Comparison of ENCODE assay signal across 17 cellular contexts in genomic region chr22:20922141-20922751, GRCh38. TPM values are rescaled to one million over a fixed set of nuclear protein-coding genes. Genes with fewer than 3 reads are reported as not detected.
DNase-seq lines count a peak whose midpoint lies in the region; ATAC-seq, FAIRE-seq and TF ChIP-seq lines count a peak whose summit lies in the region.
"Had no signal": no experiment of that assay in that cellular context is flagged by ENCODE, and none has a peak within 500 bp of the region (broad histone marks: within the 10 kb centered on the region; RNA-seq: fewer than 3 reads in every experiment).

No MANE protein-coding gene starts in this region.

- H3K27me3 Mint-ChIP-seq in T-helper 2 cell treated with Interferon-gamma antibody and Interleukin-4, amounts not matched to agents 5 μg/mL and 100 μg/mL, for 36 hours (ENCODE audit: low read depth): no peaks in the 10 kb centered on the region
- H3K27me3 Mint-ChIP-seq in neural progenitor cell (ENCODE audit: insufficient read depth, low read depth): peaks cover 7% of the 10 kb centered on the region

- H3K36me3 Mint-ChIP-seq in T-helper 2 cell treated with Interferon-gamma antibody and Interleukin-4, amounts not matched to agents 5 μg/mL and 100 μg/mL, for 36 hours (ENCODE audit: low read depth): peaks cover 41% of the 10 kb centered on the region
- peaks cover 30% of the 10 kb centered on the region for H3K36me3 Mint-ChIP-seq in neural progenitor cell

- peak overlapping the region; percentile 4 for H3K27ac Mint-ChIP-seq in T-helper 2 cell treated with Interferon-gamma antibody and Interleukin-4, amounts not matched to agents 5 μg/mL and 100 μg/mL, for 36 hours
- H3K27ac Mint-ChIP-seq in neural progenitor cell: no peak overlapping the region

- H3K27me3 ChIP-seq in K562 (ENCODE audit: control insufficient read depth in 2 of 2, insufficient read depth in 2 of 2, low read length in 2 of 2) (no peaks in the 10 kb centered on the region), neural progenitor cell (no peaks in the 10 kb centered on the region)
- H3K27me3 ChIP-seq: pancreas, transverse colon had no signal

- peaks cover 32% of the 10 kb centered on the region for H3K4me1 Mint-ChIP-seq in T-helper 2 cell treated with Interferon-gamma antibody and Interleukin-4, amounts not matched to agents 5 μg/mL and 100 μg/mL, for 36 hours (ENCODE audit: low read depth)
- H3K4me1 Mint-ChIP-seq in neural progenitor cell: peaks cover 35% of the 10 kb centered on the region

- peaks cover 42% of the 10 kb centered on the region for H3F3A ChIP-seq in neural progenitor cell (ENCODE audit: low read depth)

- POLR2A ChIA-PET in K562 (lab: Yijun Ruan, JAX): interaction anchor here (1.2 to 64.4 kb wide), 6 partner anchors 4 to 70 kb away, joined by 3 to 1556 read pairs (median 13); partner anchors contain the start of genes AIFM3, CRKL and LZTR1

- no peaks in the 10 kb centered on the region for H3K9me3 ChIP-seq in K562 (replicated peaks; ENCODE audit: control insufficient read depth, insufficient read depth, low read depth, low read length)
- H3K9me3 ChIP-seq in neural progenitor cell (ENCODE audit: low read depth): no peaks in the 10 kb centered on the region
- H3K9me3 ChIP-seq: pancreas, transverse colon had no signal

- TF ChIP-seq CTCF in K562 (IDR thresholded peaks at IDR 0.05 in 2 of 3, conservative IDR thresholded peaks at IDR 0.05 in 1 of 3; ENCODE audit: insufficient read depth in 2 of 3, low read depth in 1 of 3, low read length in 3 of 3) (no peak), neural progenitor cell (IDR thresholded peaks at IDR 0.05) (no peak)

- no peak for FAIRE-seq in K562 (lab: Jason Lieb, UNC)
- no peak for FAIRE-seq in urothelium cell line (lab: Jason Lieb, UNC)
- FAIRE-seq: colon, GM19239, pancreas had no signal

- H4K20me1 ChIP-seq in K562 (replicated peaks; ENCODE audit: control insufficient read depth, insufficient read depth, low read length) (peaks cover 86% of the 10 kb centered on the region), neural progenitor cell (ENCODE audit: low read depth) (peaks cover 95% of the 10 kb centered on the region)

- peak overlapping the region; percentile 3 to 15; a peak in 3 of 4 replicates for H3K9ac ChIP-seq in K562 (ENCODE audit: insufficient read depth in 1 of 2, low read depth in 2 of 2, low read length in 2 of 2)
- H3K9ac ChIP-seq in neural progenitor cell: no peak overlapping the region

- H3K79me2 ChIP-seq in K562 (ENCODE audit: control insufficient read depth, insufficient read depth, low read length) (peaks cover 100% of the 10 kb centered on the region), neural progenitor cell (ENCODE audit: low read depth) (peaks cover 100% of the 10 kb centered on the region)

- H3K4me3 Mint-ChIP-seq in T-helper 2 cell treated with Interferon-gamma antibody and Interleukin-4, amounts not matched to agents 5 μg/mL and 100 μg/mL, for 36 hours: peak overlapping the region; percentile 42
- peak overlapping the region; percentile 10 for H3K4me3 Mint-ChIP-seq in neural progenitor cell

- H3K4me3 ChIP-seq in K562 (peak overlapping the region; percentile 1; the same call in 1 of the 2 replicates), neural progenitor cell (no peak overlapping the region)
- H3K4me3 ChIP-seq: pancreas, transverse colon had no signal

- no peak for ATAC-seq in K562
- ATAC-seq: pancreas had no signal

- no peak for TF ChIP-seq POLR2A in K562 (conservative IDR thresholded peaks at IDR 0.05)

- intact Hi-C loops in K562 (cut with micrococcal nuclease): no loop called here

- no peak overlapping the region for H2AFZ ChIP-seq in K562 (ENCODE audit: low read depth, low read length)
- no peak overlapping the region for H2AFZ ChIP-seq in neural progenitor cell (replicated peaks)

- no peak for TF ChIP-seq RAD21 in K562 (CRISPR knock-in tag; conservative IDR thresholded peaks at IDR 0.05 in 1 of 2, IDR thresholded peaks at IDR 0.05 in 1 of 2)

- H3K27ac ChIP-seq in K562 (ENCODE audit: extremely low read depth, low read depth, low read length): no peak overlapping the region
- no peak overlapping the region for H3K27ac ChIP-seq in neural progenitor cell
- no peak overlapping the region for H3K27ac ChIP-seq in substantia nigra (ENCODE audit: low read depth, low read length, poor library complexity, severe bottlenecking)
- H3K27ac ChIP-seq: pancreas had no signal

- BruUV-seq in K562 (replicated peaks; lab: Mats Ljungman, UMichigan): no TSS peak

- H3K9me1 ChIP-seq in K562 (ENCODE audit: control insufficient read depth, insufficient read depth, low read length): peaks cover 8% of the 10 kb centered on the region

- DNase-seq in T-helper 2 cell treated with Interferon-gamma antibody and Interleukin-4, amounts not matched to agents 5 μg/mL and 100 μg/mL, for 36 hours (ENCODE audit: low spot score): no peak
- no peak for DNase-seq in T-helper 2 cell
- peak; percentile 55 for DNase-seq in M059J (ENCODE audit: low read depth)
- peak in 2 of 4 experiments; percentile 36 to 49 for DNase-seq in K562 (ENCODE audit: extremely low read depth in 1 of 4, low spot score in 3 of 4)
- DNase-seq in neural progenitor cell (ENCODE audit: low spot score): no peak
- DNase-seq in GM19238 (ENCODE audit: insufficient read length, low spot score): no peak
- DNase-seq in urothelium cell line (ENCODE audit: low spot score): no peak
- DNase-seq in substantia nigra (lab: John Stamatoyannopoulos, UW): no peak
- DNase-seq: activated CD4-positive, alpha-beta T cell treated with anti-CD3 and anti-CD28 coated beads, Interleukin-2, amount 50 U/mL, for 48 hours; activated naive CD4-positive, alpha-beta T cell treated with anti-CD3 and anti-CD28 coated beads, Interleukin-2, amount 50 U/mL, for 16 hours; DMS 273 treated with DMSO at 0.1 percent for 48 hours; H7; NCI-H1092; transverse colon had no signal

- H3K4me2 ChIP-seq in K562 (ENCODE audit: insufficient read depth, low read length): peak overlapping the region; percentile 91
- no peak overlapping the region for H3K4me2 ChIP-seq in neural progenitor cell

- in situ Hi-C loops in K562 (cut with MboI): no loop called here

- no peak for TF ChIP-seq EP300 in K562 (IDR thresholded peaks at IDR 0.05; ENCODE audit: low read length)

- H3K36me3 ChIP-seq in K562 (ENCODE audit: control insufficient read depth, insufficient read depth, low read length): peaks cover 72% of the 10 kb centered on the region
- no peaks in the 10 kb centered on the region for H3K36me3 ChIP-seq in neural progenitor cell
- H3K36me3 ChIP-seq: pancreas, transverse colon had no signal

- CTCF ChIA-PET in K562 (lab: Yijun Ruan, JAX; ENCODE audit: low intra/inter-chr PET ratio): no interaction called here

- no peaks in the 10 kb centered on the region for H3K9me3 Mint-ChIP-seq in T-helper 2 cell treated with Interferon-gamma antibody and Interleukin-4, amounts not matched to agents 5 μg/mL and 100 μg/mL, for 36 hours
- peaks cover 9% of the 10 kb centered on the region for H3K9me3 Mint-ChIP-seq in neural progenitor cell

- 33% methylated on average over 3 of the region's 3 CpGs for WGBS in K562 (ENCODE audit: insufficient coverage, low coverage, missing lambda C conversion rate)

- peaks cover 47 to 50% of the 10 kb centered on the region in 2 experiments for H3K4me1 ChIP-seq in K562 (replicated peaks in 1 of 2; ENCODE audit: control insufficient read depth in 2 of 2, insufficient read depth in 2 of 2, low read length in 2 of 2)
- H3K4me1 ChIP-seq in neural progenitor cell: peaks cover 32% of the 10 kb centered on the region

RNA-seq across cellular contexts. Expression of gene CRKL, which starts 5.0 kb away (rescaled TPM):
- total RNA-seq in M059J (2014; rRNA removed; shearing (Covaris generic)): 32.8 and 43.9 TPM in 2 replicates
- 251 and 271 TPM in 2 replicates for total RNA-seq in K562 (2011; cell fraction: chromatin; rRNA removed; ENCODE audit: low replicate concordance)
- total RNA-seq in K562 (2011; cell fraction: nucleolus; rRNA removed): 179 and 190 TPM in 2 replicates
- 236 and 257 TPM in 2 replicates for total RNA-seq in K562 (2011; cell fraction: nucleoplasm; rRNA removed)
- total RNA-seq in K562 (2014; rRNA removed): 105 and 144 TPM in 2 replicates
- 138 and 141 TPM in 2 replicates for total RNA-seq in K562 (2014; rRNA removed; fragmentation: Illumina TruSeq; extraction: Trizol)
- total RNA-seq in K562 (2015; rRNA removed; fragmentation: Illumina TruSeq; extraction: Trizol): 124 and 128 TPM in 2 replicates
- 263 and 267 TPM in 2 replicates for total RNA-seq in K562 (2021)
- 135 and 196 TPM in 2 replicates for polyA plus RNA-seq in K562 (2011; rRNA removed)
- 111 and 189 TPM in 2 replicates for polyA plus RNA-seq in K562 (2011; cell fraction: cytosol; rRNA removed)
- polyA plus RNA-seq in K562 (2011; cell fraction: nucleus; rRNA removed): 90.3 and 116 TPM in 2 replicates
- polyA plus RNA-seq in K562 (2012): 90.4 and 122 TPM in 2 replicates
- polyA plus RNA-seq in K562 (2014; fragmentation: Illumina TruSeq; extraction: Trizol): 144 and 156 TPM in 2 replicates
- 100 to 1,000 TPM; 100 to 105 TPM for polyA plus RNA-seq in K562 (2014; fragmentation: Nextera tagmentation; extraction: Ambion mirVana)
- 114 and 124 TPM in 2 replicates for polyA plus RNA-seq in K562 (2014; rRNA removed)
- polyA minus RNA-seq in K562 (2011; rRNA and poly(A)+ RNA removed): 219 and 267 TPM in 2 replicates
- polyA minus RNA-seq in K562 (2011; cell fraction: cytosol; rRNA and poly(A)+ RNA removed): 166 and 232 TPM in 2 replicates
- polyA minus RNA-seq in K562 (2011; cell fraction: nucleus; rRNA and poly(A)+ RNA removed): 39.9 and 84.6 TPM in 2 replicates
- 91.0 and 109 TPM in 2 replicates for total RNA-seq in neural progenitor cell (ENCODE audit: low replicate concordance)

RNA-seq across cellular contexts. Expression of gene AIFM3, which starts 44.8 kb away (rescaled TPM):
- 0.10 and 0.47 TPM in 2 replicates for total RNA-seq in M059J (2014; rRNA removed; shearing (Covaris generic))
- 0.14 and 1.4 TPM in 2 replicates for total RNA-seq in K562 (2011; cell fraction: chromatin; rRNA removed; ENCODE audit: low replicate concordance)
- total RNA-seq in K562 (2011; cell fraction: nucleolus; rRNA removed): 0.33 and 1.2 TPM in 2 replicates
- 0.53 and 0.81 TPM in 2 replicates for total RNA-seq in K562 (2011; cell fraction: nucleoplasm; rRNA removed)
- total RNA-seq in K562 (2014; rRNA removed) (0.14 TPM in 1 of 2 replicates, not detected in the other), K562 (2014; rRNA removed; fragmentation: Illumina TruSeq; extraction: Trizol) (0.10 TPM in 1 of 2 replicates, not detected in the other), K562 (2015; rRNA removed; fragmentation: Illumina TruSeq; extraction: Trizol) (0.07 TPM in 1 of 2 replicates, not detected in the other), K562 (2021) (0.20 and 0.56 TPM in 2 replicates), neural progenitor cell (ENCODE audit: low replicate concordance) (4.3 and 12.0 TPM in 2 replicates)
- polyA plus RNA-seq in K562 (2011; rRNA removed) (0.04 and 0.08 TPM in 2 replicates), K562 (2014; fragmentation: Illumina TruSeq; extraction: Trizol) (0.06 TPM in 1 of 2 replicates, not detected in the other), K562 (2014; fragmentation: Nextera tagmentation; extraction: Ambion mirVana) (under 1 TPM; 0.03 to 0.06 TPM), K562 (2014; rRNA removed) (0.15 TPM in 1 of 2 replicates, not detected in the other)
- 0.06 TPM in 1 of 2 replicates, not detected in the other for polyA plus RNA-seq in K562 (2011; cell fraction: cytosol; rRNA removed)
- polyA plus RNA-seq in K562 (2011; cell fraction: nucleus; rRNA removed): 0.80 and 0.87 TPM in 2 replicates
- 0.27 and 0.50 TPM in 2 replicates for polyA plus RNA-seq in K562 (2012)
- 0.06 TPM in 1 of 2 replicates, not detected in the other for polyA minus RNA-seq in K562 (2011; rRNA and poly(A)+ RNA removed)
- polyA minus RNA-seq in K562 (2011; cell fraction: cytosol; rRNA and poly(A)+ RNA removed): not detected in 2 replicates
- polyA minus RNA-seq in K562 (2011; cell fraction: nucleus; rRNA and poly(A)+ RNA removed): 0.27 and 0.44 TPM in 2 replicates

RNA-seq across cellular contexts. Expression of gene LZTR1, which starts 59.9 kb away (rescaled TPM):
- total RNA-seq in M059J (2014; rRNA removed; shearing (Covaris generic)): 13.0 and 14.0 TPM in 2 replicates
- 338 and 754 TPM in 2 replicates for total RNA-seq in K562 (2011; cell fraction: chromatin; rRNA removed; ENCODE audit: low replicate concordance)
- total RNA-seq in K562 (2011; cell fraction: nucleolus; rRNA removed): 395 and 404 TPM in 2 replicates
- total RNA-seq in K562 (2011; cell fraction: nucleoplasm; rRNA removed): 258 and 287 TPM in 2 replicates
- 87.2 and 120 TPM in 2 replicates for total RNA-seq in K562 (2014; rRNA removed)
- total RNA-seq in K562 (2014; rRNA removed; fragmentation: Illumina TruSeq; extraction: Trizol): 46.4 and 63.0 TPM in 2 replicates
- 51.3 and 53.2 TPM in 2 replicates for total RNA-seq in K562 (2015; rRNA removed; fragmentation: Illumina TruSeq; extraction: Trizol)
- 132 and 135 TPM in 2 replicates for total RNA-seq in K562 (2021)
- 63.0 and 88.5 TPM in 2 replicates for polyA plus RNA-seq in K562 (2011; rRNA removed)
- polyA plus RNA-seq in K562 (2011; cell fraction: cytosol; rRNA removed): 50.8 and 68.8 TPM in 2 replicates
- 703 and 913 TPM in 2 replicates for polyA plus RNA-seq in K562 (2011; cell fraction: nucleus; rRNA removed)
- polyA plus RNA-seq in K562 (2012): 80.6 and 93.5 TPM in 2 replicates
- 74.3 and 89.8 TPM in 2 replicates for polyA plus RNA-seq in K562 (2014; fragmentation: Illumina TruSeq; extraction: Trizol)
- 1 to 10 TPM; 2.2 to 3.1 TPM for polyA plus RNA-seq in K562 (2014; fragmentation: Nextera tagmentation; extraction: Ambion mirVana)
- 115 and 129 TPM in 2 replicates for polyA plus RNA-seq in K562 (2014; rRNA removed)
- 64.5 and 72.9 TPM in 2 replicates for polyA minus RNA-seq in K562 (2011; rRNA and poly(A)+ RNA removed)
- 41.9 and 49.7 TPM in 2 replicates for polyA minus RNA-seq in K562 (2011; cell fraction: cytosol; rRNA and poly(A)+ RNA removed)
- 188 and 205 TPM in 2 replicates for polyA minus RNA-seq in K562 (2011; cell fraction: nucleus; rRNA and poly(A)+ RNA removed)
- total RNA-seq in neural progenitor cell (ENCODE audit: low replicate concordance): 21.9 and 39.4 TPM in 2 replicates
